ENCODE assay signal across 19 cellular contexts in genomic region chr12:69026341-69026740, GRCh38.
DNase-seq lines count a peak whose midpoint lies in the region; ATAC-seq, FAIRE-seq and TF ChIP-seq lines count a peak whose summit lies in the region.
"Had no signal": no experiment of that assay in that cellular context is flagged by ENCODE, and none has a peak within 500 bp of the region (broad histone marks: within the 10 kb centered on the region; RNA-seq: fewer than 3 reads in every experiment).

No MANE protein-coding gene starts in this region.

- FAIRE-seq in GM12892 (lab: Jason Lieb, UNC) = no peak
- FAIRE-seq: HepG2 had no signal

- no peaks in the 10 kb centered on the region for H3K36me3 ChIP-seq in liver (ENCODE audit: control insufficient read depth in 4 of 4, insufficient read depth in 3 of 4, low read depth in 1 of 4, low read length in 3 of 4)
- no peaks in the 10 kb centered on the region for H3K36me3 ChIP-seq in right lobe of liver

- peak overlapping the region; percentile 55 for H3K27ac Mint-ChIP-seq in dendritic cell treated with granulocyte-macrophage colony-stimulating factor and Interleukin-4, amounts not matched to agents 40 ng/mL and 50 ng/mL, for 4 days

- H3K4me3 Mint-ChIP-seq in dendritic cell treated with granulocyte-macrophage colony-stimulating factor and Interleukin-4, amounts not matched to agents 40 ng/mL and 50 ng/mL, for 4 days = no peak overlapping the region
- H3K4me3 Mint-ChIP-seq: CD4-positive, CD25-positive, alpha-beta regulatory T cell had no signal

- intact Hi-C loops in right lobe of liver (cut with DNase I) = no loop called here
- intact Hi-C loops in dendritic cell treated with granulocyte-macrophage colony-stimulating factor and Interleukin-4, amounts not matched to agents 40 ng/mL and 50 ng/mL, for 4 days (cut with micrococcal nuclease) = no loop called here

- H3K4me1 ChIP-seq in liver (ENCODE audit: control insufficient read depth in 4 of 4, insufficient read depth in 4 of 4, low read length in 3 of 4) (peaks cover 0 to 3% (median 2%) of the 10 kb centered on the region in 4 donors), right lobe of liver (peaks cover 0 to 8% (median 2%) of the 10 kb centered on the region in 4 donors)

- peaks cover 9% of the 10 kb centered on the region for H3K9me3 Mint-ChIP-seq in dendritic cell treated with granulocyte-macrophage colony-stimulating factor and Interleukin-4, amounts not matched to agents 40 ng/mL and 50 ng/mL, for 4 days

- no peaks in the 10 kb centered on the region for H3K27me3 Mint-ChIP-seq in dendritic cell treated with granulocyte-macrophage colony-stimulating factor and Interleukin-4, amounts not matched to agents 40 ng/mL and 50 ng/mL, for 4 days

- DNase-seq in right lobe of liver (no peak), MV-4-11 (lab: John Stamatoyannopoulos, UW) (peak; percentile 63), NCI-H69 (lab: John Stamatoyannopoulos, UW) (no peak), GM12892 (ENCODE audit: insufficient read length) (no peak), HPDE6-E6E7 (ENCODE audit: extremely low spot score) (no peak)
- DNase-seq: CD4-positive, CD25-positive, alpha-beta regulatory T cell; DMS53; GM23248; MM.1S; NCI-H1417 treated with DMSO at 0.1 percent for 48 hours; NCI-H1930; NCI-H2171; NCI-H446 treated with DMSO at 0.1 percent for 48 hours; NCI-H748 treated with DMSO at 0.1 percent for 48 hours; SHP77 treated with DMSO at 0.1 percent for 48 hours had no signal

- TF ChIP-seq CTCF in liver (IDR thresholded peaks at IDR 0.05; ENCODE audit: low read depth, low read length, missing input control) (no peak), right lobe of liver (IDR thresholded peaks at IDR 0.05) (no peak)

- H3K9me3 ChIP-seq in liver (ENCODE audit: control insufficient read depth in 4 of 4, low read length in 3 of 4) (no peaks in the 10 kb centered on the region), right lobe of liver (no peaks in the 10 kb centered on the region)

- H3K9ac ChIP-seq in liver (ENCODE audit: low read depth in 1 of 2, low read length in 2 of 2) = no peak overlapping the region
- H3K9ac ChIP-seq: GM23248 had no signal

- H3K4me3 ChIP-seq in liver (ENCODE audit: low read depth in 1 of 3, low read length in 3 of 3) (no peak overlapping the region), right lobe of liver (no peak overlapping the region)
- H3K4me3 ChIP-seq: GM23248 had no signal

- H3K27me3 ChIP-seq in liver (ENCODE audit: control insufficient read depth in 4 of 4, insufficient read depth in 4 of 4, low read length in 3 of 4) = no peaks in the 10 kb centered on the region
- H3K27me3 ChIP-seq in right lobe of liver = no peaks in the 10 kb centered on the region

- TF ChIP-seq RAD21 in liver (IDR thresholded peaks at IDR 0.05) = no peak

- WGBS in liver = 92% methylated on average over 1 of the region's 1 CpG
- WGBS in right lobe of liver (ENCODE audit: insufficient coverage, low coverage, low lambda C conversion rate, missing lambda C conversion rate) = no CpG with 5 or more reads among the region's 1 CpG

- no peak for TF ChIP-seq POLR2A in right lobe of liver (IDR thresholded peaks at IDR 0.05)
- TF ChIP-seq POLR2A in GM12892 (IDR thresholded peaks at IDR 0.05; ENCODE audit: low read depth, low read length) = no peak

- no peaks in the 10 kb centered on the region for H3K36me3 Mint-ChIP-seq in dendritic cell treated with granulocyte-macrophage colony-stimulating factor and Interleukin-4, amounts not matched to agents 40 ng/mL and 50 ng/mL, for 4 days (ENCODE audit: low read depth)
- H3K36me3 Mint-ChIP-seq: CD4-positive, CD25-positive, alpha-beta regulatory T cell had no signal

- no peak for ATAC-seq in right lobe of liver
- no peak for ATAC-seq in GM18511 (IDR thresholded peaks at IDR 0.05; ENCODE audit: unreplicated experiment)
- ATAC-seq: HepG2 had no signal

- H3K27ac ChIP-seq in liver (ENCODE audit: low read depth in 1 of 2, low read length in 2 of 2) (no peak overlapping the region), right lobe of liver (no peak overlapping the region)
- H3K27ac ChIP-seq: GM23248 had no signal

- H3K4me1 Mint-ChIP-seq in dendritic cell treated with granulocyte-macrophage colony-stimulating factor and Interleukin-4, amounts not matched to agents 40 ng/mL and 50 ng/mL, for 4 days (ENCODE audit: low read depth) = peaks cover 29% of the 10 kb centered on the region
- H3K4me1 Mint-ChIP-seq: CD4-positive, CD25-positive, alpha-beta regulatory T cell had no signal

TF ChIP-seq in liver, 16 proteins besides CTCF, POLR2A, EP300 and RAD21:
- TF ChIP-seq, protein P1, sequence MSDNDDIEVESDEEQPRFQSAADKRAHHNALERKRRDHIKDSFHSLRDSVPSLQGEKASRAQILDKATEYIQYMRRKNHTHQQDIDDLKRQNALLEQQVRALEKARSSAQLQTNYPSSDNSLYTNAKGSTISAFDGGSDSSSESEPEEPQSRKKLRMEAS (IDR thresholded peaks at IDR 0.05) = peak; percentile 16
- TF ChIP-seq NR2F2 (IDR thresholded peaks at IDR 0.05) = no peak
